Comparison of ENCODE assay signal across 14 cellular contexts in genomic region chr1:27590917-27591508, GRCh38. TPM values are rescaled to one million over a fixed set of nuclear protein-coding genes. Genes with fewer than 3 reads are reported as not detected.
DNase-seq lines count a peak whose midpoint lies in the region; ATAC-seq, FAIRE-seq and TF ChIP-seq lines count a peak whose summit lies in the region.
"Had no signal": no experiment of that assay in that cellular context is flagged by ENCODE, and none has a peak within 500 bp of the region (broad histone marks: within the 10 kb centered on the region; RNA-seq: fewer than 3 reads in every experiment).

No MANE protein-coding gene starts in this region.

- H2BK20ac ChIP-seq in H9 (ENCODE audit: low read depth, low read length, poor library complexity, severe bottlenecking): no peak overlapping the region

- no peaks in the 10 kb centered on the region for H3K9me3 ChIP-seq in H9 (ENCODE audit: control insufficient read depth, low read depth, low read length)
- no peaks in the 10 kb centered on the region for H3K9me3 ChIP-seq in K562 (replicated peaks; ENCODE audit: control insufficient read depth, insufficient read depth, low read depth, low read length)
- H3K9me3 ChIP-seq in PC-3 (ENCODE audit: low read length): no peaks in the 10 kb centered on the region

- no peaks in the 10 kb centered on the region for H3K36me3 Mint-ChIP-seq in H9 (ENCODE audit: insufficient read depth in 1 of 3, low read depth in 3 of 3)

- no peak overlapping the region for H4K91ac ChIP-seq in H9 (ENCODE audit: insufficient read length, low read depth, low read length)

- H3K9me2 ChIP-seq in PC-3 (replicated peaks; ENCODE audit: low read length): no peaks in the 10 kb centered on the region

- H3K9ac ChIP-seq in H9 (ENCODE audit: extremely low read depth, insufficient read length, low read length) (no peak overlapping the region), K562 (ENCODE audit: insufficient read depth in 1 of 2, low read depth in 2 of 2, low read length in 2 of 2) (peak overlapping the region in 1 of 2 experiments; percentile 80; a peak in 1 of 4 replicates), PC-3 (ENCODE audit: low read length) (no peak overlapping the region)

- no peaks in the 10 kb centered on the region for H3K79me1 ChIP-seq in H9 (ENCODE audit: insufficient read depth, low read depth, low read length, poor library complexity, severe bottlenecking)

- H3K23ac ChIP-seq in H9 (ENCODE audit: insufficient read length, low read depth, low read length): no peak overlapping the region

- H3K27ac Mint-ChIP-seq in H9: peak overlapping the region in 2 of 3 experiments; percentile 17 to 27; a peak in 1 of 7 replicates

- H3K9me3 Mint-ChIP-seq in H9: no peaks in the 10 kb centered on the region

- H3K4ac ChIP-seq in H9 (ENCODE audit: low read depth, low read length): no peak overlapping the region

- H3K14ac ChIP-seq in H9 (ENCODE audit: insufficient read depth, low read length): no peak overlapping the region

- H3K36me3 ChIP-seq in K562 (ENCODE audit: control insufficient read depth, insufficient read depth, low read length): peaks cover 45% of the 10 kb centered on the region; the same call in 2 of the 3 replicates
- peaks cover 6% of the 10 kb centered on the region; the same call in 1 of the 2 replicates for H3K36me3 ChIP-seq in PC-3 (ENCODE audit: low read depth, low read length)

- no peak overlapping the region for H3K4me2 ChIP-seq in H9 (ENCODE audit: insufficient read depth, insufficient read length, low read length)
- no peak overlapping the region for H3K4me2 ChIP-seq in K562 (ENCODE audit: insufficient read depth, low read length)
- H3K4me2 ChIP-seq in PC-3 (ENCODE audit: low read length): no peak overlapping the region

- ATAC-seq in K562 (peak; percentile 16; the same call in 1 of the 3 replicates), PC-3 (no peak; the same call in 1 of the 2 replicates), HG03196 (IDR thresholded peaks at IDR 0.05; ENCODE audit: unreplicated experiment) (no peak)

- H4K5ac ChIP-seq in H9 (ENCODE audit: insufficient read length, low read depth, low read length): no peak overlapping the region

- no TSS peak for BruUV-seq in K562 (replicated peaks; lab: Mats Ljungman, UMichigan)
- BruUV-seq in PC-3 (replicated peaks; lab: Mats Ljungman, UMichigan): no TSS peak

- no peak overlapping the region for H4K8ac ChIP-seq in H9 (replicated peaks; ENCODE audit: insufficient read length, low read depth, low read length)

- no peak overlapping the region for H2BK12ac ChIP-seq in H9 (ENCODE audit: insufficient read length, low read depth, low read length)

- H2BK15ac ChIP-seq in H9 (ENCODE audit: low read depth, low read length): no peak overlapping the region

- H3K27me3 ChIP-seq in H9 (ENCODE audit: insufficient read depth, low read length): no peaks in the 10 kb centered on the region
- no peaks in the 10 kb centered on the region for H3K27me3 ChIP-seq in K562 (ENCODE audit: control insufficient read depth in 2 of 2, insufficient read depth in 2 of 2, low read length in 2 of 2)
- H3K27me3 ChIP-seq in layer of hippocampus (ENCODE audit: control insufficient read depth, insufficient read depth, low read length): no peaks in the 10 kb centered on the region
- H3K27me3 ChIP-seq in PC-3 (ENCODE audit: low read length): no peaks in the 10 kb centered on the region

- peaks cover 10% of the 10 kb centered on the region for H3K9me1 ChIP-seq in K562 (ENCODE audit: control insufficient read depth, insufficient read depth, low read length)

- CTCF ChIA-PET in K562 (lab: Yijun Ruan, JAX; ENCODE audit: low intra/inter-chr PET ratio) (no interaction called here), PC-3 (lab: Charles Lee) (no interaction called here)

- TF ChIP-seq POLR2A in K562 (conservative IDR thresholded peaks at IDR 0.05): no peak

- DNase-seq in H9 (no peak), K562 (ENCODE audit: extremely low read depth in 1 of 4, low spot score in 3 of 4) (peak in 1 of 4 experiments; percentile 55), PC-3 (no peak)
- DNase-seq in effector CD8-positive, alpha-beta T cell (lab: John Stamatoyannopoulos, UW): no peak
- DNase-seq in stimulated activated CD4-positive, alpha-beta T cell treated with anti-CD3 and anti-CD28 coated beads, Interleukin-4, amount 100 ng/mL, for 4 hours: no peak
- DNase-seq: activated naive CD4-positive, alpha-beta T cell treated with anti-CD3 and anti-CD28 coated beads, Interleukin-2, amount 50 U/mL, for 16 hours; NCI-H510A; occipital lobe had no signal

- no peak for FAIRE-seq in K562 (lab: Jason Lieb, UNC)
- FAIRE-seq: H54 had no signal

- POLR2A ChIA-PET in K562 (lab: Yijun Ruan, JAX) (interaction anchor here (0.6 to 4.5 kb wide), 3 partner anchors 10 to 68 kb away, joined by 3 to 28 read pairs (median 4); no protein-coding TSS in a partner anchor), PC-3 (lab: Charles Lee; ENCODE audit: unreplicated experiment) (no interaction called here)

- no peak overlapping the region; a peak in 1 of 5 replicates for H3K4me3 Mint-ChIP-seq in H9

- TF ChIP-seq EP300 in K562 (IDR thresholded peaks at IDR 0.05; ENCODE audit: low read length): no peak

- intact Hi-C loops in K562 (cut with micrococcal nuclease): no loop called here
- intact Hi-C loops in PC-3 (cut with micrococcal nuclease): no loop called here

- H3F3A ChIP-seq in PC-3 (ENCODE audit: low read length, unreplicated experiment): no peaks in the 10 kb centered on the region

- H3K4me3 ChIP-seq in K562 (no peak overlapping the region), skin epidermis (no peak overlapping the region), PC-3 (ENCODE audit: low read length) (no peak overlapping the region)

- H3K56ac ChIP-seq in H9 (ENCODE audit: insufficient read length, low read depth, low read length): no peak overlapping the region

- no peak overlapping the region for H3T11ph ChIP-seq in H9 (ENCODE audit: low read length)

- H3K27me3 Mint-ChIP-seq in H9 (ENCODE audit: low read depth): no peaks in the 10 kb centered on the region

- in situ Hi-C loops in K562 (cut with MboI): no loop called here

- H2AFZ ChIP-seq in H9 (ENCODE audit: low read length) (no peak overlapping the region), K562 (ENCODE audit: low read depth, low read length) (no peak overlapping the region), PC-3 (ENCODE audit: low read length) (no peak overlapping the region)

- H3K18ac ChIP-seq in H9 (ENCODE audit: insufficient read length, low read depth, low read length): no peak overlapping the region

- no peak overlapping the region for H2BK5ac ChIP-seq in H9 (ENCODE audit: insufficient read length, low read length)

- no peaks in the 10 kb centered on the region for H3K23me2 ChIP-seq in H9 (ENCODE audit: insufficient read length, low read depth, low read length, poor library complexity, severe bottlenecking)

- H2AK5ac ChIP-seq in H9 (ENCODE audit: insufficient read length, low read length): no peak overlapping the region

- H3K27ac ChIP-seq in H9 (ENCODE audit: insufficient read length, low read depth, low read length) (no peak overlapping the region), K562 (ENCODE audit: extremely low read depth, low read depth, low read length) (no peak overlapping the region), layer of hippocampus (ENCODE audit: low read depth, low read length) (peak overlapping the region; percentile 25), skin epidermis (peak overlapping the region in 11 of 21 experiments; percentile 11 to 85 (median 47)), PC-3 (ENCODE audit: low read length) (no peak overlapping the region)

- TF ChIP-seq CTCF in H9 (conservative IDR thresholded peaks at IDR 0.05) (no peak), K562 (IDR thresholded peaks at IDR 0.05 in 2 of 3, conservative IDR thresholded peaks at IDR 0.05 in 1 of 3; ENCODE audit: insufficient read depth in 2 of 3, low read depth in 1 of 3, low read length in 3 of 3) (no peak), PC-3 (conservative IDR thresholded peaks at IDR 0.05; ENCODE audit: low read depth, low read length) (no peak)

- no peak overlapping the region for H2BK120ac ChIP-seq in H9 (ENCODE audit: low read depth, low read length, poor library complexity, severe bottlenecking)

- H3K4me1 ChIP-seq in H9 (ENCODE audit: insufficient read depth, low read length) (peaks cover 7% of the 10 kb centered on the region; the same call in 1 of the 2 replicates), K562 (replicated peaks in 1 of 2; ENCODE audit: control insufficient read depth in 2 of 2, insufficient read depth in 2 of 2, low read length in 2 of 2) (peaks cover 11 to 58% of the 10 kb centered on the region in 2 experiments; a peak in 4 of 5 replicates), PC-3 (ENCODE audit: insufficient read depth, low read length) (peaks cover 30% of the 10 kb centered on the region)

- no CpG with 5 or more reads among the region's 5 CpGs for WGBS in H9 (ENCODE audit: extremely low coverage, insufficient read length, low lambda C conversion rate)
- WGBS in K562 (ENCODE audit: insufficient coverage, low coverage, missing lambda C conversion rate): 70% methylated on average over 5 of the region's 5 CpGs

- no peak for TF ChIP-seq RAD21 in K562 (CRISPR knock-in tag; conservative IDR thresholded peaks at IDR 0.05 in 1 of 2, IDR thresholded peaks at IDR 0.05 in 1 of 2)

- peaks cover 2% of the 10 kb centered on the region for H4K20me1 ChIP-seq in H9 (ENCODE audit: control insufficient read depth, insufficient read depth, insufficient read length)
- H4K20me1 ChIP-seq in K562 (replicated peaks; ENCODE audit: control insufficient read depth, insufficient read depth, low read length): peaks cover 39% of the 10 kb centered on the region
- H4K20me1 ChIP-seq in PC-3 (ENCODE audit: low read length): 0 out of 2 replicates have a peak, but pooled peaks cover 26% of the 10 kb centered on the region

- H3K79me2 ChIP-seq in H9 (ENCODE audit: insufficient read depth, low read length) (peaks cover 2% of the 10 kb centered on the region; the same call in 1 of the 2 replicates), K562 (ENCODE audit: control insufficient read depth, insufficient read depth, low read length) (peaks cover 69% of the 10 kb centered on the region), PC-3 (ENCODE audit: low read length) (peaks cover 88% of the 10 kb centered on the region)

- H3K4me1 Mint-ChIP-seq in H9: peaks cover 9 to 17% of the 10 kb centered on the region in 2 experiments; a peak in 3 of 4 replicates

RNA-seq across cellular contexts. Expression of gene AHDC1, which starts 12.9 kb away (rescaled TPM):
- total RNA-seq in H9 (2021) (23.7 and 29.4 TPM in 2 replicates), K562 (2014; rRNA removed) (7.9 and 12.5 TPM in 2 replicates), K562 (2014; rRNA removed; fragmentation: Illumina TruSeq; extraction: Trizol) (3.6 and 4.6 TPM in 2 replicates), K562 (2015; rRNA removed; fragmentation: Illumina TruSeq; extraction: Trizol) (4.7 and 4.8 TPM in 2 replicates), K562 (2021) (36.4 and 37.8 TPM in 2 replicates), PC-3 (2014; rRNA removed) (15.2 and 20.4 TPM in 2 replicates)
- 62.5 and 101 TPM in 2 replicates for total RNA-seq in K562 (2011; cell fraction: chromatin; rRNA removed; ENCODE audit: low replicate concordance)
- 36.7 and 38.9 TPM in 2 replicates for total RNA-seq in K562 (2011; cell fraction: nucleolus; rRNA removed)
- total RNA-seq in K562 (2011; cell fraction: nucleoplasm; rRNA removed): 49.2 and 72.8 TPM in 2 replicates
- polyA plus RNA-seq in K562 (2011; rRNA removed) (3.1 and 4.2 TPM in 2 replicates), K562 (2014; fragmentation: Illumina TruSeq; extraction: Trizol) (5.4 and 9.5 TPM in 2 replicates), K562 (2014; fragmentation: Nextera tagmentation; extraction: Ambion mirVana) (under 1 TPM; 0.21 to 0.59 TPM), K562 (2014; rRNA removed) (8.5 and 9.0 TPM in 2 replicates)
- 2.3 and 3.9 TPM in 2 replicates for polyA plus RNA-seq in K562 (2011; cell fraction: cytosol; rRNA removed)
- 13.3 and 21.8 TPM in 2 replicates for polyA plus RNA-seq in K562 (2011; cell fraction: nucleus; rRNA removed)
- 13.7 and 18.2 TPM in 2 replicates for polyA plus RNA-seq in K562 (2012)
- polyA minus RNA-seq in K562 (2011; rRNA and poly(A)+ RNA removed): 3.7 and 9.1 TPM in 2 replicates
- 12.2 and 15.2 TPM in 2 replicates for polyA minus RNA-seq in K562 (2011; cell fraction: cytosol; rRNA and poly(A)+ RNA removed)
- polyA minus RNA-seq in K562 (2011; cell fraction: nucleus; rRNA and poly(A)+ RNA removed): 10.6 and 11.6 TPM in 2 replicates

RNA-seq across cellular contexts. Expression of gene FGR, which starts 44.0 kb away (rescaled TPM):
- total RNA-seq in H9 (2021) (0.15 TPM in 1 of 2 replicates, not detected in the other), K562 (2014; rRNA removed) (not detected in 2 replicates), K562 (2014; rRNA removed; fragmentation: Illumina TruSeq; extraction: Trizol) (not detected in 2 replicates), K562 (2015; rRNA removed; fragmentation: Illumina TruSeq; extraction: Trizol) (not detected in 2 replicates), K562 (2021) (0.11 and 0.38 TPM in 2 replicates), PC-3 (2014; rRNA removed) (not detected in 2 replicates)
- not detected in 2 replicates for total RNA-seq in K562 (2011; cell fraction: chromatin; rRNA removed; ENCODE audit: low replicate concordance)
- total RNA-seq in K562 (2011; cell fraction: nucleolus; rRNA removed): not detected in 2 replicates
- not detected in 2 replicates for total RNA-seq in K562 (2011; cell fraction: nucleoplasm; rRNA removed)
- polyA plus RNA-seq in K562 (2011; rRNA removed) (0.04 TPM in 1 of 2 replicates, not detected in the other), K562 (2014; fragmentation: Illumina TruSeq; extraction: Trizol) (not detected in 2 replicates), K562 (2014; fragmentation: Nextera tagmentation; extraction: Ambion mirVana) (not detected), K562 (2014; rRNA removed) (not detected in 2 replicates)
- 0.06 TPM in 1 of 2 replicates, not detected in the other for polyA plus RNA-seq in K562 (2011; cell fraction: cytosol; rRNA removed)
- polyA plus RNA-seq in K562 (2011; cell fraction: nucleus; rRNA removed): 0.20 TPM in 1 of 2 replicates, not detected in the other
- polyA plus RNA-seq in K562 (2012): not detected in 2 replicates
- not detected in 2 replicates for polyA minus RNA-seq in K562 (2011; rRNA and poly(A)+ RNA removed)
- polyA minus RNA-seq in K562 (2011; cell fraction: cytosol; rRNA and poly(A)+ RNA removed): not detected in 2 replicates
- polyA minus RNA-seq in K562 (2011; cell fraction: nucleus; rRNA and poly(A)+ RNA removed): not detected in 2 replicates
- total RNA-seq: kidney epithelial cell had no signal
- polyA plus RNA-seq: BJ had no signal

Comparison
In these comparisons a context has a peak if more than half of its experiments do, and no peak if none do; other contexts are left out.
1. H3K27ac ChIP-seq: peak in layer of hippocampus (single experiment) and skin epidermis (11 of 21); none in H9 (single experiment), K562 (single experiment) and PC-3 (single experiment).